In the genomic region with DNA sequence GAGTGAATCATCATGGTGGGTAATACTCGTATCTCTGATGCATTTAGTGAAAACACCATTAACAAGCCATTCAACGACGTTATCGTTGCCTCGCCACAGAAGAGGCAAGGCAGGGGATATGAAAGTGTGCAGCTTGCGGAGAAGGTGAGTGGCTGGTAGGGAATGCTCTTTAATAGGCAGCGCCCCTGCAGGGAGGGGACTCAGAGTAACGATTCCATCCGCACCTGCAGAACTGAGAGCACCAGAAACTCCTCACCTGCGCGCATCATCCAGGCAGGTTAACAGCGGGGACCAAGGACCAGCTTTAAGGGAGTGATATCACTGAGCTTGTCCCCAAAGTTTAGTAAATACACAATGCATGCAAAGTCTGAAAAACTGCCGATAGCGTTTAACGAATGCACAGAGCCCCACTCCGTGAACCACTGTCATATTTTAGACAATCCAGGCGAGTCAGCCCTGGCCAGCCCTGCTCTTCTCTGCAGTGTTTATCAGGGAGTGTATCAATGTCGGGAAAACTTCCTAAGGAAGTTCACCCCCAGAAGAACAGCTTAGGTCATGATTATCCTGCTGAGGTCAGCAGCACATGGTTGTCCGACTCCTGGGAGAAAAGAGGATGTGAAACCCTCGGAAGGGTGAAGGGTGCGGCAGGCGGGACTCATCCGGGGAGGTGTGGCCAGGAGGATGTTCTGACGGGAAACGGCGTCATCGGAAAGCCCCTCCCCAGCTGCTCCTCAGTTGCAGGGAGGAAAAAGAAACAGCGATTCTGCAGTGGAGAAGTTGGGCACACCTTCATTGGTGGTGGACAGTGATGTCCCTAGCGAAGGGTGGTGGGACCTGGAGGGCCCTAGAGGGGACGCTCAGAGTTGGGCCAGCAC, we compare ENCODE assay signal across 8 cellular contexts.
A peak's percentile ranks its signal among the peaks of the same experiment; 100 is the strongest.
DNase-seq lines count a peak whose midpoint lies in the region; ATAC-seq and TF ChIP-seq lines count a peak whose summit lies in the region.

No MANE protein-coding gene starts in this region.

- H3K9me3 ChIP-seq in mucosa of descending colon, result no peaks in the 10 kb centered on the region

- H3K27ac ChIP-seq in temporal lobe (ENCODE audit: low read depth, low read length), result peak overlapping the region; percentile 45

- no peaks in the 10 kb centered on the region for H3K36me3 ChIP-seq in mucosa of descending colon (ENCODE audit: low read depth)

- no peak overlapping the region for H3K4me3 ChIP-seq in cardiac fibroblast (replicated peaks in 1 of 2; ENCODE audit: low read depth in 2 of 2, low read length in 2 of 2)
- no peak overlapping the region for H3K4me3 ChIP-seq in mucosa of descending colon

- peaks cover 6% of the 10 kb centered on the region for H3K4me1 Mint-ChIP-seq in T-helper 2 cell treated with Interferon-gamma antibody and Interleukin-4, amounts not matched to agents 5 μg/mL and 100 μg/mL, for 36 hours (ENCODE audit: low read depth)

- peak; percentile 86 for DNase-seq in A172 (ENCODE audit: low spot score)
- peak; percentile 56 for DNase-seq in T-helper 2 cell treated with Interferon-gamma antibody and Interleukin-4, amounts not matched to agents 5 μg/mL and 100 μg/mL, for 36 hours (ENCODE audit: low spot score)
- peak; percentile 58 to 77 for DNase-seq in cardiac fibroblast (ENCODE audit: low read depth in 2 of 2)
- DNase-seq in mucosa of descending colon, result peak; percentile 65 to 87 (median 69)
- DNase-seq in NCI-H748 treated with DMSO at 0.1 percent for 48 hours (lab: John Stamatoyannopoulos, UW), result no peak
- DNase-seq in mesenteric fat pad (ENCODE audit: low spot score), result no peak

- intact Hi-C loops in mucosa of descending colon (cut with DNase I, micrococcal nuclease), result no loop called here

- peak overlapping the region; percentile 91 for H3K27ac Mint-ChIP-seq in T-helper 2 cell treated with Interferon-gamma antibody and Interleukin-4, amounts not matched to agents 5 μg/mL and 100 μg/mL, for 36 hours

- H3K4me3 Mint-ChIP-seq in T-helper 2 cell treated with Interferon-gamma antibody and Interleukin-4, amounts not matched to agents 5 μg/mL and 100 μg/mL, for 36 hours, result peak overlapping the region; percentile 78

- H3K9me3 Mint-ChIP-seq in T-helper 2 cell treated with Interferon-gamma antibody and Interleukin-4, amounts not matched to agents 5 μg/mL and 100 μg/mL, for 36 hours, result peaks cover 24% of the 10 kb centered on the region

- peaks cover 8% of the 10 kb centered on the region for H3K36me3 Mint-ChIP-seq in T-helper 2 cell treated with Interferon-gamma antibody and Interleukin-4, amounts not matched to agents 5 μg/mL and 100 μg/mL, for 36 hours (ENCODE audit: low read depth)

- peaks cover 5% of the 10 kb centered on the region for H3K27me3 Mint-ChIP-seq in T-helper 2 cell treated with Interferon-gamma antibody and Interleukin-4, amounts not matched to agents 5 μg/mL and 100 μg/mL, for 36 hours (ENCODE audit: low read depth)

- peak; percentile 70 for ATAC-seq in GM21529 (IDR thresholded peaks at IDR 0.05; ENCODE audit: unreplicated experiment)
- peak; percentile 87 for ATAC-seq in mucosa of descending colon

- TF ChIP-seq CTCF in cardiac fibroblast (IDR thresholded peaks at IDR 0.05; ENCODE audit: low read depth, low read length) (no peak), mucosa of descending colon (IDR thresholded peaks at IDR 0.05) (no peak)

- no peaks in the 10 kb centered on the region for H3K4me1 ChIP-seq in mucosa of descending colon (ENCODE audit: low read depth)

Comparison
In these comparisons a context has a peak if more than half of its experiments do, and no peak if none do; other contexts are left out.
1. DNase-seq: peak in A172 (single experiment), T-helper 2 cell treated with Interferon-gamma antibody and Interleukin-4, amounts not matched to agents 5 μg/mL and 100 μg/mL, for 36 hours (single experiment), cardiac fibroblast (2 of 2) and mucosa of descending colon (3 of 3); none in NCI-H748 treated with DMSO at 0.1 percent for 48 hours (single experiment) and mesenteric fat pad (single experiment).